In the genomic region with DNA sequence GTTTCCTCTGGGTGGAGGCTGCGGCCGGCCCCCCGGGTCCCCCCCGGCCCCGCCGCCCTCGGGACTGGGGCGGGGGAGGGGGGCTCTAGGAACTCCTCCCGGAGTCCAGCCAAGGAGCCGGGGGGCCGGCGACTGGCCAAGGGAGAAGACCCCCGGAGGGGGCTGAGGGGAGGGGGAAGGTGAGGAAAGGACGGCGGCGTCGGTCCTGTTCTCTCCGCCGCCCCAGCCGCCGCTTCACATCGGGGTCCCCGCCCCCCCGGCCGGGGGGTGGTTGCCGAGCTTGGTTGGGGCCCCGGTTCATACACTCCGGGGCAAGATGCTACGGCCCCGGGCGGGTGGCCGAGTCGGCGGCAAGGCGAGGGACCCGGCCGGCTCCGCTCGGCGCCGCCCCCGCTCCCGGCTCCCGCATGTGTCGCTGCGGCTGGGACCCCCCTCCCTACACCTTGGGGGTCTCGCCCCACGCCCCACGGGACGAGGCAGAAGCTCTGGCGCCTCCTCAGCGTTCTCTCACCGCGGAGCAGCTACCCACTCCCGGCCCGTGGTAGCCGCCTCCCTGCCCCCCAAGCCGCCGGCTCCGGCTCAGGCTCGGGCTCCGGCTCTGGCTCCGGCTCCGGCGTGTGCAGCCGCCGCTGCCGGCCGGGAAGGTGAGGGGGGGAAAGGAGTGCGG, we compare ENCODE assay signal across 8 cellular contexts. TPM values are rescaled to one million over a fixed set of nuclear protein-coding genes. Genes with fewer than 3 reads are reported as not detected.
DNase-seq lines count a peak whose midpoint lies in the region; ATAC-seq and TF ChIP-seq lines count a peak whose summit lies in the region.

No MANE protein-coding gene starts in this region.

- peaks cover 52% of the 10 kb centered on the region for H3K36me3 Mint-ChIP-seq in activated CD8-positive, alpha-beta T cell treated with anti-CD3 and anti-CD28 coated beads, Interleukin-2, amount 10 ng/mL, durations not matched to agents 7 days and 5 days (ENCODE audit: low read depth)
- peaks cover 4% of the 10 kb centered on the region for H3K36me3 Mint-ChIP-seq in progenitor cell of endocrine pancreas (ENCODE audit: insufficient read depth)

- DNase-seq in AG10803 (ENCODE audit: low read depth) (no peak), foreskin fibroblast (peak in 1 of 2 donors; percentile 10), progenitor cell of endocrine pancreas (ENCODE audit: low spot score, unreplicated experiment) (peak; percentile 21), A172 (ENCODE audit: low spot score) (no peak), foreskin melanocyte (no peak)
- peak; percentile 43 for DNase-seq in activated CD8-positive, alpha-beta T cell treated with anti-CD3 and anti-CD28 coated beads, Interleukin-2, amount 10 ng/mL, durations not matched to agents 7 days and 5 days

- H3K9me3 Mint-ChIP-seq in activated CD8-positive, alpha-beta T cell treated with anti-CD3 and anti-CD28 coated beads, Interleukin-2, amount 10 ng/mL, durations not matched to agents 7 days and 5 days (ENCODE audit: insufficient read depth) = peaks cover 5% of the 10 kb centered on the region
- H3K9me3 Mint-ChIP-seq in progenitor cell of endocrine pancreas (ENCODE audit: low read depth) = no peaks in the 10 kb centered on the region

- TF ChIP-seq CTCF in AG10803 (conservative IDR thresholded peaks at IDR 0.05; ENCODE audit: low read length) = no peak
- TF ChIP-seq CTCF in foreskin fibroblast (IDR thresholded peaks at IDR 0.05; ENCODE audit: low read depth, low read length) = no peak
- no peak for TF ChIP-seq CTCF in progenitor cell of endocrine pancreas (IDR thresholded peaks at IDR 0.05; ENCODE audit: unreplicated experiment)

- H3K4me3 Mint-ChIP-seq in activated CD8-positive, alpha-beta T cell treated with anti-CD3 and anti-CD28 coated beads, Interleukin-2, amount 10 ng/mL, durations not matched to agents 7 days and 5 days = peak overlapping the region; percentile 98
- H3K4me3 Mint-ChIP-seq in progenitor cell of endocrine pancreas (ENCODE audit: low read depth) = peak overlapping the region; percentile 97

- peak overlapping the region; percentile 100 for H3K27ac Mint-ChIP-seq in activated CD8-positive, alpha-beta T cell treated with anti-CD3 and anti-CD28 coated beads, Interleukin-2, amount 10 ng/mL, durations not matched to agents 7 days and 5 days
- H3K27ac Mint-ChIP-seq in progenitor cell of endocrine pancreas = peak overlapping the region; percentile 100

- H3K4me1 Mint-ChIP-seq in activated CD8-positive, alpha-beta T cell treated with anti-CD3 and anti-CD28 coated beads, Interleukin-2, amount 10 ng/mL, durations not matched to agents 7 days and 5 days (ENCODE audit: low read depth) = peaks cover 52% of the 10 kb centered on the region
- H3K4me1 Mint-ChIP-seq in progenitor cell of endocrine pancreas (ENCODE audit: low read depth) = peaks cover 37% of the 10 kb centered on the region

- H3K4me3 ChIP-seq in AG10803 (ENCODE audit: low read length) = peak overlapping the region; percentile 72
- peak overlapping the region; percentile 92 to 96 for H3K4me3 ChIP-seq in foreskin fibroblast (ENCODE audit: low read depth in 1 of 2, low read length in 2 of 2)

- ATAC-seq in GM19351 (IDR thresholded peaks at IDR 0.05; ENCODE audit: unreplicated experiment) (peak; percentile 7), HG03439 (IDR thresholded peaks at IDR 0.05; ENCODE audit: unreplicated experiment) (peak; percentile 8)
- ATAC-seq in activated CD8-positive, alpha-beta T cell treated with anti-CD3 and anti-CD28 coated beads, Interleukin-2, amount 10 ng/mL, durations not matched to agents 7 days and 5 days = peak; percentile 11

- no peaks in the 10 kb centered on the region for H3K27me3 Mint-ChIP-seq in activated CD8-positive, alpha-beta T cell treated with anti-CD3 and anti-CD28 coated beads, Interleukin-2, amount 10 ng/mL, durations not matched to agents 7 days and 5 days (ENCODE audit: low read depth)
- H3K27me3 Mint-ChIP-seq in progenitor cell of endocrine pancreas = no peaks in the 10 kb centered on the region

- POLR2A ChIA-PET in activated CD8-positive, alpha-beta T cell treated with anti-CD3 and anti-CD28 coated beads, Interleukin-2, amount 10 ng/mL, durations not matched to agents 7 days and 5 days (lab: Charles Lee) = interaction anchor here (0.7 to 4.5 kb wide), 21 partner anchors 8 to 244 kb away, joined by 3 to 150 read pairs (median 6); partner anchors contain the start of genes ARFIP1, TIGD4 and TMEM154

- CTCF ChIA-PET in activated CD8-positive, alpha-beta T cell treated with anti-CD3 and anti-CD28 coated beads, Interleukin-2, amount 10 ng/mL, durations not matched to agents 7 days and 5 days (lab: Charles Lee) = interaction anchor here (1.1 to 5.9 kb wide), 6 partner anchors 8 to 146 kb away, joined by 3 to 85 read pairs (median 6); no protein-coding TSS in a partner anchor

RNA-seq across cellular contexts. Expression of gene FBXW7, which starts 0.5 kb away (rescaled TPM):
- 10 to 100 TPM; 50.6 to 56.9 TPM for total RNA-seq in activated CD8-positive, alpha-beta T cell treated with anti-CD3 and anti-CD28 coated beads, Interleukin-2, amount 10 ng/mL, durations not matched to agents 7 days and 5 days
- total RNA-seq in progenitor cell of endocrine pancreas = 49.3 and 52.1 TPM in 2 replicates
- 14.2 and 29.9 TPM in 2 replicates for total RNA-seq in A172 (2014; rRNA removed; shearing (Covaris generic))

Comparison
In these comparisons a context has a peak if more than half of its experiments do, and no peak if none do; other contexts are left out.
1. DNase-seq: peak in activated CD8-positive, alpha-beta T cell treated with anti-CD3 and anti-CD28 coated beads, Interleukin-2, amount 10 ng/mL, durations not matched to agents 7 days and 5 days (single experiment) and progenitor cell of endocrine pancreas (single experiment); none in AG10803 (single experiment), A172 (single experiment) and foreskin melanocyte (single experiment).
2. Peak in every context shown above with its lines, with median percentiles within 50 percentile points of each other: ATAC-seq.